In the genomic region with DNA sequence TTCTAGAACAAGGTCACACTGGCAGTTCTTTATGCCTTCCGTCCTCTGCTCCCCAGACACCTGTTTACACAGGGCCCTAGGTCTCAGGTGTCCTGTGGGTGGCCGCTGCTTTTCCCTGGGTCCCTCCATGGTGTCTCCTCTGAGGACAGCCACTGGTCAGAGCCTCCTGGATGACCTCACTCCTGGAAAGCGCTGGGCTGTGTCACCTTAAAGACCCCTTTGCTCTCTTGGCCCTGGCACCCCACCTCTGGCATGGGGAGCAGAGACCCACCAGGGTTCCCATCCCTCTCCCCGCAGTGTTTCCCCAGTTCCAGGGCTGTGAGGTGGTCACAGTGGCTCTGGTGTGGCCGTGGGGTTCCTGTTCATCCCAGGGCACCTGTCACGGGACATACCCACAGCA, we compare ENCODE assay signal across 18 cellular contexts. TPM values are rescaled to one million over a fixed set of nuclear protein-coding genes. Genes with fewer than 3 reads are reported as not detected.
DNase-seq lines count a peak whose midpoint lies in the region; ATAC-seq and TF ChIP-seq lines count a peak whose summit lies in the region.
"Had no signal": no experiment of that assay in that cellular context is flagged by ENCODE, and none has a peak within 500 bp of the region (broad histone marks: within the 10 kb centered on the region; RNA-seq: fewer than 3 reads in every experiment).

No MANE protein-coding gene starts in this region.

- no peak overlapping the region for H3K4me3 ChIP-seq in CD4-positive, CD25-positive, alpha-beta regulatory T cell (ENCODE audit: low read depth, low read length)
- no peak overlapping the region for H3K4me3 ChIP-seq in transverse colon
- H3K4me3 ChIP-seq: GM12878 had no signal

- H3K27ac ChIP-seq in CD4-positive, CD25-positive, alpha-beta regulatory T cell (ENCODE audit: insufficient read depth, low read length, poor library complexity, severe bottlenecking) = peak overlapping the region; percentile 51
- H3K27ac ChIP-seq in transverse colon = no peak overlapping the region

- H3K9me3 ChIP-seq in CD4-positive, CD25-positive, alpha-beta regulatory T cell (ENCODE audit: control insufficient read depth in 2 of 2, low read length in 2 of 2) = no peaks in the 10 kb centered on the region
- H3K9me3 ChIP-seq in T-helper 17 cell (ENCODE audit: control insufficient read depth, low read length, poor library complexity, severe bottlenecking) (no peaks in the 10 kb centered on the region), transverse colon (no peaks in the 10 kb centered on the region)

- no peak for TF ChIP-seq CTCF in transverse colon (IDR thresholded peaks at IDR 0.05)

- TF ChIP-seq EP300 in transverse colon (IDR thresholded peaks at IDR 0.05; ENCODE audit: low read depth) = no peak

- peak; percentile 59 for DNase-seq in activated effector memory CD4-positive, alpha-beta T cell treated with anti-CD3 and anti-CD28 coated beads, Interleukin-2, amount 50 U/mL, for 16 hours
- no peak for DNase-seq in activated effector memory CD4-positive, alpha-beta T cell treated with Interleukin-2 at 50 U/mL for 16 hours
- DNase-seq in CD4-positive, CD25-positive, alpha-beta regulatory T cell = no peak
- DNase-seq in T-helper 17 cell (no peak), transverse colon (peak; percentile 1), NCI-H748 (lab: John Stamatoyannopoulos, UW; ENCODE audit: unreplicated experiment) (no peak), NCI-H2227 (lab: John Stamatoyannopoulos, UW; ENCODE audit: unreplicated experiment) (no peak)
- DNase-seq: 8988T, AML-193, DND-41, Karpas-422, MV-4-11, NCI-H1105 treated with DMSO at 0.1 percent for 48 hours, NCI-H2029 treated with DMSO at 0.1 percent for 48 hours, NCI-H524 treated with DMSO at 0.1 percent for 48 hours, SHP77 had no signal

- H3K9me3 Mint-ChIP-seq in CD4-positive, CD25-positive, alpha-beta regulatory T cell = no peaks in the 10 kb centered on the region

- WGBS in transverse colon (ENCODE audit: low coverage in 1 of 2), 2 donors = 100% methylated on average over 2 of the region's 6 CpGs; no CpG with 5 or more reads in 1 of the 2 donors

- H3K4me1 Mint-ChIP-seq in CD4-positive, CD25-positive, alpha-beta regulatory T cell = peaks cover 19 to 70% (median 21%) of the 10 kb centered on the region in 4 donors
- H3K4me1 Mint-ChIP-seq in T-helper 17 cell = peaks cover 28% of the 10 kb centered on the region

- H3K4me1 ChIP-seq in CD4-positive, CD25-positive, alpha-beta regulatory T cell (ENCODE audit: control insufficient read depth, insufficient read depth, low read length, poor library complexity, severe bottlenecking) = peaks cover 57% of the 10 kb centered on the region
- H3K4me1 ChIP-seq in transverse colon = peaks cover 4 to 26% (median 16%) of the 10 kb centered on the region in 4 donors

- H3K27me3 ChIP-seq in CD4-positive, CD25-positive, alpha-beta regulatory T cell (ENCODE audit: control insufficient read depth, insufficient read depth, low read length) = no peaks in the 10 kb centered on the region
- peaks cover 26% of the 10 kb centered on the region for H3K27me3 ChIP-seq in transverse colon

- H3K36me3 Mint-ChIP-seq in CD4-positive, CD25-positive, alpha-beta regulatory T cell = peaks cover 5% of the 10 kb centered on the region
- peaks cover 5% of the 10 kb centered on the region for H3K36me3 Mint-ChIP-seq in T-helper 17 cell (ENCODE audit: low read depth)

- in situ Hi-C loops in transverse colon (cut with MboI; ENCODE audit: low pct_ligation_motif_present in 1 of 4, low pct_unique_long_range_greater_than_20kb in 1 of 4, low sequenced_read_pairs in 3 of 4) = no loop called here

- H3K27me3 Mint-ChIP-seq in CD4-positive, CD25-positive, alpha-beta regulatory T cell = no peaks in the 10 kb centered on the region
- peaks cover 5% of the 10 kb centered on the region for H3K27me3 Mint-ChIP-seq in T-helper 17 cell

- no peaks in the 10 kb centered on the region for H3K36me3 ChIP-seq in CD4-positive, CD25-positive, alpha-beta regulatory T cell (ENCODE audit: control insufficient read depth, insufficient read depth, low read length)
- no peaks in the 10 kb centered on the region for H3K36me3 ChIP-seq in transverse colon

- intact Hi-C loops in transverse colon (cut with DNase I; ENCODE audit: low total_unique reads) = no loop called here

- H3K4me3 Mint-ChIP-seq in CD4-positive, CD25-positive, alpha-beta regulatory T cell = no peak overlapping the region
- no peak overlapping the region for H3K4me3 Mint-ChIP-seq in T-helper 17 cell

- H3K27ac Mint-ChIP-seq in CD4-positive, CD25-positive, alpha-beta regulatory T cell = peak overlapping the region in 2 of 3 donors; percentile 82 to 96
- H3K27ac Mint-ChIP-seq in T-helper 17 cell = peak overlapping the region; percentile 95

- TF ChIP-seq POLR2A in transverse colon (IDR thresholded peaks at IDR 0.05) = no peak

- no peak for ATAC-seq in CD4-positive, CD25-positive, alpha-beta regulatory T cell (ENCODE audit: low read depth in 2 of 2)
- ATAC-seq in T-helper 17 cell (no peak), HG02981 (IDR thresholded peaks at IDR 0.05; ENCODE audit: unreplicated experiment) (no peak)
- ATAC-seq: GM12878 had no signal

RNA-seq across cellular contexts. Expression of a gene that starts 33.9 kb away (rescaled TPM):
- 0.37 TPM for total RNA-seq in CD4-positive, CD25-positive, alpha-beta regulatory T cell
- polyA plus RNA-seq in CD4-positive, CD25-positive, alpha-beta regulatory T cell = under 1 TPM in 1 of 4 donors, not detected in 3; 0.11 TPM
- total RNA-seq in T-helper 17 cell (under 1 TPM in 1 of 2 donors, not detected in 1; 0.10 TPM), transverse colon (10 to 100 TPM in 1 of 4 donors, 1 to 10 TPM in 3; 1.5 to 23.9 (median 4.7) TPM)
- total RNA-seq: GM12878 had no signal
- polyA plus RNA-seq: GM12878 had no signal

RNA-seq across cellular contexts. Expression of a gene that starts 53.7 kb away (rescaled TPM):
- total RNA-seq in CD4-positive, CD25-positive, alpha-beta regulatory T cell = 7.0 TPM
- polyA plus RNA-seq in CD4-positive, CD25-positive, alpha-beta regulatory T cell = 10 to 100 TPM in 2 of 4 donors, 1 to 10 TPM in 2; 7.9 to 11.5 (median 10.0) TPM
- 1 to 10 TPM; 6.5 to 6.8 TPM for total RNA-seq in T-helper 17 cell
- total RNA-seq in transverse colon = 10 to 100 TPM; 10.8 to 13.0 (median 11.9) TPM

Comparison
In these comparisons a context has a peak if more than half of its experiments do, and no peak if none do; other contexts are left out.
1. DNase-seq: peak in activated effector memory CD4-positive, alpha-beta T cell treated with anti-CD3 and anti-CD28 coated beads, Interleukin-2, amount 50 U/mL, for 16 hours (single experiment) and transverse colon (single experiment); none in activated effector memory CD4-positive, alpha-beta T cell treated with Interleukin-2 at 50 U/mL for 16 hours (single experiment), CD4-positive, CD25-positive, alpha-beta regulatory T cell (0 of 3), T-helper 17 cell (0 of 3), NCI-H748 (single experiment) and NCI-H2227 (single experiment).